In the genomic region with DNA sequence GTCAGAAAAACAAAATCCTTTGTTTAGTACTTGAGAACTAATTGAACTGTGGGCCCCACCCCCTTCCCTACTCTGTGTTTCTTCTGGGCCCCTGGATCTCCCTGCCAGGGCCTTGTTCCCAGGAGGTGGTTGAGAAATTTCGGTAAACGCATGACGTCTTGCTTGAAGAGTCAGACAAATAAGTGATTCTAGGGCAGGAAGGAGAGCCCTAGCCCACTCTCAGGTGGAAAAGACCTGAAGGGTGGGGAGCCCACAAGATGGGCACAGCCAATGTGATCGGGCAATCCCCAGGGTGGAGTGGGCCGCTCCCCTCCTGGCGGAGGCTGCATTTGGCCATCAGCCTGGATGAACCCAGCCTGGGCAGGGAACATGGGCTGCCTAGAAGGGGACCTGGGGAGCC, we compare ENCODE assay signal across 16 cellular contexts. TPM values are rescaled to one million over a fixed set of nuclear protein-coding genes. Genes with fewer than 3 reads are reported as not detected.
DNase-seq lines count a peak whose midpoint lies in the region; ATAC-seq and TF ChIP-seq lines count a peak whose summit lies in the region.
"Had no signal": no experiment of that assay in that cellular context is flagged by ENCODE, and none has a peak within 500 bp of the region (broad histone marks: within the 10 kb centered on the region; RNA-seq: fewer than 3 reads in every experiment).

No MANE protein-coding gene starts in this region.

- H3K36me3 ChIP-seq in Caco-2 (ENCODE audit: control insufficient read depth, insufficient read depth, low read length), result no peaks in the 10 kb centered on the region
- no peaks in the 10 kb centered on the region for H3K36me3 ChIP-seq in esophagus squamous epithelium

- peaks cover 92% of the 10 kb centered on the region for H3K4me1 ChIP-seq in Caco-2
- H3K4me1 ChIP-seq in esophagus squamous epithelium, result peaks cover 11 to 67% (median 41%) of the 10 kb centered on the region in 3 donors

- H3K36me3 Mint-ChIP-seq in Caco-2 (ENCODE audit: insufficient read depth, unreplicated experiment), result peaks cover 21% of the 10 kb centered on the region
- H3K36me3 Mint-ChIP-seq in mesothelial cell of epicardium, result no peaks in the 10 kb centered on the region
- no peaks in the 10 kb centered on the region for H3K36me3 Mint-ChIP-seq in stimulated activated memory B cell treated with anti-CD40 and anti-IgM and Interleukin-4, amounts not matched to agents 10 μg/mL and 1 μg/mL and 100 μg/mL, for 72 hours

- H3K27ac Mint-ChIP-seq in Caco-2 (ENCODE audit: unreplicated experiment), result peak overlapping the region; percentile 59
- H3K27ac Mint-ChIP-seq in mesothelial cell of epicardium, result peak overlapping the region; percentile 18
- no peak overlapping the region for H3K27ac Mint-ChIP-seq in stimulated activated memory B cell treated with anti-CD40 and anti-IgM and Interleukin-4, amounts not matched to agents 10 μg/mL and 1 μg/mL and 100 μg/mL, for 72 hours

- H3K4me1 Mint-ChIP-seq in Caco-2 (ENCODE audit: low read depth, unreplicated experiment) (peaks cover 72% of the 10 kb centered on the region), mesothelial cell of epicardium (peaks cover 32% of the 10 kb centered on the region)
- no peaks in the 10 kb centered on the region for H3K4me1 Mint-ChIP-seq in stimulated activated memory B cell treated with anti-CD40 and anti-IgM and Interleukin-4, amounts not matched to agents 10 μg/mL and 1 μg/mL and 100 μg/mL, for 72 hours
- H3K4me1 Mint-ChIP-seq: central memory CD8-positive, alpha-beta T cell had no signal

- no peak for TF ChIP-seq CTCF in Caco-2 (IDR thresholded peaks at IDR 0.05; ENCODE audit: insufficient read depth in 1 of 2, low read depth in 1 of 2, low read length in 1 of 2, severe bottlenecking in 1 of 2, unreplicated experiment in 1 of 2)
- no peak for TF ChIP-seq CTCF in esophagus squamous epithelium (IDR thresholded peaks at IDR 0.05)
- TF ChIP-seq CTCF in mesothelial cell of epicardium (IDR thresholded peaks at IDR 0.05; ENCODE audit: unreplicated experiment), result no peak

- intact Hi-C loops in Caco-2 (cut with micrococcal nuclease; ENCODE audit: unreplicated experiment), result no loop called here
- intact Hi-C loops in esophagus squamous epithelium (cut with DNase I), result no loop called here

- no peak for ATAC-seq in GM19023 (IDR thresholded peaks at IDR 0.05; ENCODE audit: unreplicated experiment)
- no peak for ATAC-seq in stimulated activated memory B cell treated with anti-CD40 and anti-IgM and Interleukin-4, amounts not matched to agents 10 μg/mL and 1 μg/mL and 100 μg/mL, for 72 hours
- no peak for ATAC-seq in HG03025 (IDR thresholded peaks at IDR 0.05; ENCODE audit: low FRiP score, unreplicated experiment)

- H3K27ac ChIP-seq in esophagus squamous epithelium, result peak overlapping the region; percentile 80 to 98 (median 89)
- H3K27ac ChIP-seq: C4-2B had no signal

- WGBS in esophagus squamous epithelium, 2 donors, result 31 to 56% methylated on average over 4 to 6 of the region's 6 CpGs

- H3K9me3 Mint-ChIP-seq in Caco-2 (ENCODE audit: unreplicated experiment) (no peaks in the 10 kb centered on the region), mesothelial cell of epicardium (no peaks in the 10 kb centered on the region)
- no peaks in the 10 kb centered on the region for H3K9me3 Mint-ChIP-seq in stimulated activated memory B cell treated with anti-CD40 and anti-IgM and Interleukin-4, amounts not matched to agents 10 μg/mL and 1 μg/mL and 100 μg/mL, for 72 hours
- H3K9me3 Mint-ChIP-seq: central memory CD8-positive, alpha-beta T cell had no signal

- DNase-seq in Caco-2 (peak in 1 of 2 experiments; percentile 19), NCI-H2227 (lab: John Stamatoyannopoulos, UW; ENCODE audit: unreplicated experiment) (peak; percentile 50), esophagus squamous epithelium (lab: John Stamatoyannopoulos, UW) (no peak), mesothelial cell of epicardium (ENCODE audit: low spot score in 2 of 2, unreplicated experiment in 2 of 2) (no peak)
- DNase-seq in activated CD4-positive, alpha-beta T cell treated with anti-CD3 and anti-CD28 coated beads, Interleukin-2, amount 50 U/mL, for 4 hours, result no peak
- DNase-seq: activated T-cell treated with anti-CD3 and anti-CD28 coated beads, Interleukin-2, amount 50 U/mL, for 48 hours; foreskin melanocyte; NCI-H510A; SHP77; stimulated activated CD4-positive, alpha-beta T cell treated with anti-CD3 and anti-CD28 coated beads, Interleukin-4, amount 100 ng/mL, for 1 hour; stimulated activated naive CD4-positive, alpha-beta T cell treated with Interleukin-2 at 50 U/mL for 16 hours had no signal

- CTCF ChIA-PET in Caco-2 (lab: Charles Lee), result no interaction called here

- no peak for TF ChIP-seq POLR2A in esophagus squamous epithelium (IDR thresholded peaks at IDR 0.05)

- H3K9me3 ChIP-seq in Caco-2, result no peaks in the 10 kb centered on the region
- H3K9me3 ChIP-seq in esophagus squamous epithelium, result no peaks in the 10 kb centered on the region

- H3K4me3 ChIP-seq in Caco-2 (ENCODE audit: low read depth, low read length) (no peak overlapping the region), esophagus squamous epithelium (peak overlapping the region in 1 of 4 donors; percentile 13)

- POLR2A ChIA-PET in Caco-2 (lab: Charles Lee), result no interaction called here

- BruUV-seq in Caco-2 (replicated peaks; lab: Mats Ljungman, UMichigan), result no TSS peak

- H3K27me3 Mint-ChIP-seq in Caco-2 (ENCODE audit: insufficient read depth, unreplicated experiment) (no peaks in the 10 kb centered on the region), mesothelial cell of epicardium (ENCODE audit: low read depth) (no peaks in the 10 kb centered on the region)
- H3K27me3 Mint-ChIP-seq in stimulated activated memory B cell treated with anti-CD40 and anti-IgM and Interleukin-4, amounts not matched to agents 10 μg/mL and 1 μg/mL and 100 μg/mL, for 72 hours, result peaks cover 9% of the 10 kb centered on the region

- H3K4me3 Mint-ChIP-seq in Caco-2 (ENCODE audit: unreplicated experiment) (no peak overlapping the region), mesothelial cell of epicardium (no peak overlapping the region)
- H3K4me3 Mint-ChIP-seq in stimulated activated memory B cell treated with anti-CD40 and anti-IgM and Interleukin-4, amounts not matched to agents 10 μg/mL and 1 μg/mL and 100 μg/mL, for 72 hours, result no peak overlapping the region
- H3K4me3 Mint-ChIP-seq: central memory CD8-positive, alpha-beta T cell had no signal

- H3K27me3 ChIP-seq in Caco-2 (replicated peaks; ENCODE audit: control insufficient read depth, insufficient read depth, low read length) (no peaks in the 10 kb centered on the region), esophagus squamous epithelium (no peaks in the 10 kb centered on the region)

RNA-seq across cellular contexts. Expression of a gene that starts 16.8 kb away (rescaled TPM):
- total RNA-seq in Caco-2 (2022) (10.4 and 11.4 TPM in 2 replicates), esophagus squamous epithelium (10 to 100 TPM; 36.2 to 50.3 (median 43.8) TPM), mesothelial cell of epicardium (4.0 to 4.5 TPM (median 4.5 TPM) in 3 replicates)

RNA-seq across cellular contexts. Expression of a gene that starts 59.1 kb away (rescaled TPM):
- total RNA-seq in Caco-2 (2022) (27.2 and 32.7 TPM in 2 replicates), esophagus squamous epithelium (10 to 100 TPM in 1 of 4 donors, 1 to 10 TPM in 3; 4.1 to 12.8 (median 6.8) TPM), mesothelial cell of epicardium (29.4 to 33.8 TPM (median 33.2 TPM) in 3 replicates)
